ENCODE assay signal across 2 cellular contexts in the genomic region with DNA sequence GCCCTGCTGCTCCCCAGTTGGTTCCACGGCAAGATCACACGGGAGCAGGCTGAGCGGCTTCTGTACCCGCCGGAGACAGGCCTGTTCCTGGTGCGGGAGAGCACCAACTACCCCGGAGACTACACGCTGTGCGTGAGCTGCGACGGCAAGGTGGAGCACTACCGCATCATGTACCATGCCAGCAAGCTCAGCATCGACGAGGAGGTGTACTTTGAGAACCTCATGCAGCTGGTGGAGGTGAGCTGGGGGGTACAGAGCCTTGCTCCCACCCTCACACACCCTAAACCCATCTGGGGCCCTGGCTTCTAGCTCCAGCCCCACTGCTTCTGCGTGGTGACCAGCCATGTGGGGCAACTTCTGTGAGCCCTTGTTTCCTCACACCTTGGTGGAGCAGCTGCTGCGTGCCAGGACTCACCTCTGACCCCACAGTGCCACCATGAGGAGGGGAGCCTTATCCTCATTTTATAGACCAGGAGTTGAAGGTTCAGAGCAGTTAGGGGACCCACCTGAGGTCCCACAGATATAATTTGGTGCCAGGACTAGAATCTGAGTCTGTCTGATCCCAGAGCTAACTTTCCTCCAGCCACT.
TF ChIP-seq lines count a peak whose summit lies in the region.

No MANE protein-coding gene starts in this region.

TF ChIP-seq in liver, 16 proteins besides CTCF, POLR2A, EP300 and RAD21:
- TF ChIP-seq TAF1 (conservative IDR thresholded peaks at IDR 0.05) (no peak), SP1 (IDR thresholded peaks at IDR 0.05) (no peak), HNF4G (IDR thresholded peaks at IDR 0.05) (no peak), FOXA2 (IDR thresholded peaks at IDR 0.05) (no peak), EGR1 (IDR thresholded peaks at IDR 0.05; ENCODE audit: low read depth in 2 of 2) (no peak), NR2F2 (IDR thresholded peaks at IDR 0.05) (peak; percentile 9), JUND (IDR thresholded peaks at IDR 0.05) (no peak)
- TF ChIP-seq, protein P1, sequence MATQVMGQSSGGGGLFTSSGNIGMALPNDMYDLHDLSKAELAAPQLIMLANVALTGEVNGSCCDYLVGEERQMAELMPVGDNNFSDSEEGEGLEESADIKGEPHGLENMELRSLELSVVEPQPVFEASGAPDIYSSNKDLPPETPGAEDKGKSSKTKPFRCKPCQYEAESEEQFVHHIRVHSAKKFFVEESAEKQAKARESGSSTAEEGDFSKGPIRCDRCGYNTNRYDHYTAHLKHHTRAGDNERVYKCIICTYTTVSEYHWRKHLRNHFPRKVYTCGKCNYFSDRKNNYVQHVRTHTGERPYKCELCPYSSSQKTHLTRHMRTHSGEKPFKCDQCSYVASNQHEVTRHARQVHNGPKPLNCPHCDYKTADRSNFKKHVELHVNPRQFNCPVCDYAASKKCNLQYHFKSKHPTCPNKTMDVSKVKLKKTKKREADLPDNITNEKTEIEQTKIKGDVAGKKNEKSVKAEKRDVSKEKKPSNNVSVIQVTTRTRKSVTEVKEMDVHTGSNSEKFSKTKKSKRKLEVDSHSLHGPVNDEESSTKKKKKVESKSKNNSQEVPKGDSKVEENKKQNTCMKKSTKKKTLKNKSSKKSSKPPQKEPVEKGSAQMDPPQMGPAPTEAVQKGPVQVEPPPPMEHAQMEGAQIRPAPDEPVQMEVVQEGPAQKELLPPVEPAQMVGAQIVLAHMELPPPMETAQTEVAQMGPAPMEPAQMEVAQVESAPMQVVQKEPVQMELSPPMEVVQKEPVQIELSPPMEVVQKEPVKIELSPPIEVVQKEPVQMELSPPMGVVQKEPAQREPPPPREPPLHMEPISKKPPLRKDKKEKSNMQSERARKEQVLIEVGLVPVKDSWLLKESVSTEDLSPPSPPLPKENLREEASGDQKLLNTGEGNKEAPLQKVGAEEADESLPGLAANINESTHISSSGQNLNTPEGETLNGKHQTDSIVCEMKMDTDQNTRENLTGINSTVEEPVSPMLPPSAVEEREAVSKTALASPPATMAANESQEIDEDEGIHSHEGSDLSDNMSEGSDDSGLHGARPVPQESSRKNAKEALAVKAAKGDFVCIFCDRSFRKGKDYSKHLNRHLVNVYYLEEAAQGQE (IDR thresholded peaks at IDR 0.05): no peak
- TF ChIP-seq, protein P2, sequence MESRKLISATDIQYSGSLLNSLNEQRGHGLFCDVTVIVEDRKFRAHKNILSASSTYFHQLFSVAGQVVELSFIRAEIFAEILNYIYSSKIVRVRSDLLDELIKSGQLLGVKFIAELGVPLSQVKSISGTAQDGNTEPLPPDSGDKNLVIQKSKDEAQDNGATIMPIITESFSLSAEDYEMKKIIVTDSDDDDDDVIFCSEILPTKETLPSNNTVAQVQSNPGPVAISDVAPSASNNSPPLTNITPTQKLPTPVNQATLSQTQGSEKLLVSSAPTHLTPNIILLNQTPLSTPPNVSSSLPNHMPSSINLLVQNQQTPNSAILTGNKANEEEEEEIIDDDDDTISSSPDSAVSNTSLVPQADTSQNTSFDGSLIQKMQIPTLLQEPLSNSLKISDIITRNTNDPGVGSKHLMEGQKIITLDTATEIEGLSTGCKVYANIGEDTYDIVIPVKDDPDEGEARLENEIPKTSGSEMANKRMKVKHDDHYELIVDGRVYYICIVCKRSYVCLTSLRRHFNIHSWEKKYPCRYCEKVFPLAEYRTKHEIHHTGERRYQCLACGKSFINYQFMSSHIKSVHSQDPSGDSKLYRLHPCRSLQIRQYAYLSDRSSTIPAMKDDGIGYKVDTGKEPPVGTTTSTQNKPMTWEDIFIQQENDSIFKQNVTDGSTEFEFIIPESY (IDR thresholded peaks at IDR 0.05): no peak
- TF ChIP-seq, protein P3, sequence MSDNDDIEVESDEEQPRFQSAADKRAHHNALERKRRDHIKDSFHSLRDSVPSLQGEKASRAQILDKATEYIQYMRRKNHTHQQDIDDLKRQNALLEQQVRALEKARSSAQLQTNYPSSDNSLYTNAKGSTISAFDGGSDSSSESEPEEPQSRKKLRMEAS (IDR thresholded peaks at IDR 0.05): peak; percentile 42

TF ChIP-seq in HepG2, 621 proteins besides CTCF, POLR2A, EP300 and RAD21:
- TF ChIP-seq MLLT10 (CRISPR knock-in tag; IDR thresholded peaks at IDR 0.05) (no peak), PHF5A (CRISPR knock-in tag; IDR thresholded peaks at IDR 0.05; ENCODE audit: low read depth, unreplicated experiment) (no peak), TAF1 (CRISPR knock-in tag; IDR thresholded peaks at IDR 0.05) (no peak), ZFP82 (CRISPR knock-in tag; IDR thresholded peaks at IDR 0.05; ENCODE audit: borderline replicate concordance) (no peak), NR2F1 (CRISPR knock-in tag; IDR thresholded peaks at IDR 0.05) (no peak), SPEN (CRISPR knock-in tag; IDR thresholded peaks at IDR 0.05; ENCODE audit: low read depth) (no peak), ERF (CRISPR knock-in tag; IDR thresholded peaks at IDR 0.05) (no peak), FOXK2 (IDR thresholded peaks at IDR 0.05) (no peak), ATRX (CRISPR knock-in tag; IDR thresholded peaks at IDR 0.05; ENCODE audit: borderline replicate concordance) (no peak), ZNF282 (IDR thresholded peaks at IDR 0.05; ENCODE audit: partially characterized antibody) (no peak), ZNF619 (CRISPR knock-in tag; IDR thresholded peaks at IDR 0.05) (no peak), ZNF34 (CRISPR knock-in tag; IDR thresholded peaks at IDR 0.05; ENCODE audit: borderline replicate concordance) (no peak), ZNF234 (CRISPR knock-in tag; conservative IDR thresholded peaks at IDR 0.05) (no peak), NFYB (CRISPR knock-in tag; IDR thresholded peaks at IDR 0.05) (no peak), ZNF878 (CRISPR knock-in tag; IDR thresholded peaks at IDR 0.05) (no peak), IRF2 (CRISPR knock-in tag; IDR thresholded peaks at IDR 0.05) (no peak)
- TF ChIP-seq, protein P4, sequence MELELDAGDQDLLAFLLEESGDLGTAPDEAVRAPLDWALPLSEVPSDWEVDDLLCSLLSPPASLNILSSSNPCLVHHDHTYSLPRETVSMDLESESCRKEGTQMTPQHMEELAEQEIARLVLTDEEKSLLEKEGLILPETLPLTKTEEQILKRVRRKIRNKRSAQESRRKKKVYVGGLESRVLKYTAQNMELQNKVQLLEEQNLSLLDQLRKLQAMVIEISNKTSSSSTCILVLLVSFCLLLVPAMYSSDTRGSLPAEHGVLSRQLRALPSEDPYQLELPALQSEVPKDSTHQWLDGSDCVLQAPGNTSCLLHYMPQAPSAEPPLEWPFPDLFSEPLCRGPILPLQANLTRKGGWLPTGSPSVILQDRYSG (CRISPR knock-in tag; IDR thresholded peaks at IDR 0.05): no peak
- TF ChIP-seq, protein P5, sequence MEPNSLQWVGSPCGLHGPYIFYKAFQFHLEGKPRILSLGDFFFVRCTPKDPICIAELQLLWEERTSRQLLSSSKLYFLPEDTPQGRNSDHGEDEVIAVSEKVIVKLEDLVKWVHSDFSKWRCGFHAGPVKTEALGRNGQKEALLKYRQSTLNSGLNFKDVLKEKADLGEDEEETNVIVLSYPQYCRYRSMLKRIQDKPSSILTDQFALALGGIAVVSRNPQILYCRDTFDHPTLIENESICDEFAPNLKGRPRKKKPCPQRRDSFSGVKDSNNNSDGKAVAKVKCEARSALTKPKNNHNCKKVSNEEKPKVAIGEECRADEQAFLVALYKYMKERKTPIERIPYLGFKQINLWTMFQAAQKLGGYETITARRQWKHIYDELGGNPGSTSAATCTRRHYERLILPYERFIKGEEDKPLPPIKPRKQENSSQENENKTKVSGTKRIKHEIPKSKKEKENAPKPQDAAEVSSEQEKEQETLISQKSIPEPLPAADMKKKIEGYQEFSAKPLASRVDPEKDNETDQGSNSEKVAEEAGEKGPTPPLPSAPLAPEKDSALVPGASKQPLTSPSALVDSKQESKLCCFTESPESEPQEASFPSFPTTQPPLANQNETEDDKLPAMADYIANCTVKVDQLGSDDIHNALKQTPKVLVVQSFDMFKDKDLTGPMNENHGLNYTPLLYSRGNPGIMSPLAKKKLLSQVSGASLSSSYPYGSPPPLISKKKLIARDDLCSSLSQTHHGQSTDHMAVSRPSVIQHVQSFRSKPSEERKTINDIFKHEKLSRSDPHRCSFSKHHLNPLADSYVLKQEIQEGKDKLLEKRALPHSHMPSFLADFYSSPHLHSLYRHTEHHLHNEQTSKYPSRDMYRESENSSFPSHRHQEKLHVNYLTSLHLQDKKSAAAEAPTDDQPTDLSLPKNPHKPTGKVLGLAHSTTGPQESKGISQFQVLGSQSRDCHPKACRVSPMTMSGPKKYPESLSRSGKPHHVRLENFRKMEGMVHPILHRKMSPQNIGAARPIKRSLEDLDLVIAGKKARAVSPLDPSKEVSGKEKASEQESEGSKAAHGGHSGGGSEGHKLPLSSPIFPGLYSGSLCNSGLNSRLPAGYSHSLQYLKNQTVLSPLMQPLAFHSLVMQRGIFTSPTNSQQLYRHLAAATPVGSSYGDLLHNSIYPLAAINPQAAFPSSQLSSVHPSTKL (CRISPR knock-in tag; IDR thresholded peaks at IDR 0.05): no peak
- TF ChIP-seq, protein P6, sequence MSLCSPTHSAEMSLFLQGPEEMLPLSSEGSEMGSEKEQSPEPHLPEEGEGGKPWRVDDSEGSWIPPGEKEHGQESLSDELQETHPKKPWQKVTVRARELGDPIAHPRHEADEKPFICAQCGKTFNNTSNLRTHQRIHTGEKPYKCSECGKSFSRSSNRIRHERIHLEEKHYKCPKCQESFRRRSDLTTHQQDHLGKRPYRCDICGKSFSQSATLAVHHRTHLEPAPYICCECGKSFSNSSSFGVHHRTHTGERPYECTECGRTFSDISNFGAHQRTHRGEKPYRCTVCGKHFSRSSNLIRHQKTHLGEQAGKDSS (CRISPR knock-in tag; IDR thresholded peaks at IDR 0.05; ENCODE audit: borderline replicate concordance, low read depth): no peak
